In genomic region chr18:49985246-49985645, GRCh38 we compare ENCODE assay signal across 9 cellular contexts.
"Had no signal": no experiment of that assay in that cellular context is flagged by ENCODE, and none has a peak within 500 bp of the region (broad histone marks: within the 10 kb centered on the region; RNA-seq: fewer than 3 reads in every experiment).

No MANE protein-coding gene starts in this region.

- H3K4me3 ChIP-seq: GM23338, HAP-1 had no signal

- DNase-seq: H7, HFFc6, KBM-7 had no signal

- ATAC-seq: GM23338, HCT116, HepG2 had no signal

- H3K9me3 ChIP-seq: HAP-1 had no signal

- H3K36me3 ChIP-seq: HAP-1 had no signal

- H3K27ac ChIP-seq: HL-60, KMS-11 had no signal
